In the genomic region with DNA sequence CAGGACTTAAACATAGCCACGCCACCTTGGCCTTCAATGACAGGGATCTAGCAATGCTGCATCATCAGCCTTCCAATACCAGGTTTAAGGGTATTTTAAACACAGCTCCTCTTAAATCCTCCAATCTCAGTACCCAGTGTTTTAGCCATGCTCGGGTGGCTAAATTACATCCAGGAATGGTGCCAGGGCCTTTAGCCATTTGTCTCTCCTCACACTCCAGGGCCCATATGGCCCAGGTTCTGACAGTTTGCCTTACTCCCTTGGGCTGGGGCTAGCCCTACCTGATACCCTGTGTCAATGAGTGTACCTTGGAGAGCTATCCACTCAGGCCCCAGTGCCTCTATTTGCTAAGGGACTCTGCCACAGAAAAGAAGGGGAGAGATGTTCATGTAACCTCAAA, we compare ENCODE assay signal across 28 cellular contexts. TPM values are rescaled to one million over a fixed set of nuclear protein-coding genes. Genes with fewer than 3 reads are reported as not detected.
A peak's percentile ranks its signal among the peaks of the same experiment; 100 is the strongest.
DNase-seq lines count a peak whose midpoint lies in the region; ATAC-seq and TF ChIP-seq lines count a peak whose summit lies in the region.
"Had no signal": no experiment of that assay in that cellular context is flagged by ENCODE, and none has a peak within 500 bp of the region (broad histone marks: within the 10 kb centered on the region; RNA-seq: fewer than 3 reads in every experiment).

No MANE protein-coding gene starts in this region.

- no peak for DNase-seq in activated T-cell treated with anti-CD3 and anti-CD28 coated beads, Interleukin-2, amount 50 U/mL, for 72 hours
- no peak for DNase-seq in activated T-cell treated with anti-CD3 and anti-CD28 coated beads, Interleukin-2, amount 50 U/mL, for 4 hours
- peak; percentile 2 for DNase-seq in NCI-H69 (lab: John Stamatoyannopoulos, UW)
- no peak for DNase-seq in activated naive CD8-positive, alpha-beta T cell treated with anti-CD3 and anti-CD28 coated beads, Interleukin-2, amount 10 ng/mL, durations not matched to agents 7 days and 5 days
- DNase-seq in nephron progenitor cell = no peak
- DNase-seq in NCI-H2029 treated with DMSO at 0.1 percent for 48 hours (lab: John Stamatoyannopoulos, UW) = no peak
- no peak for DNase-seq in CD1c-positive myeloid dendritic cell (ENCODE audit: extremely low spot score)
- DNase-seq: adrenal gland; body of pancreas; effector CD4-positive, alpha-beta T cell; H9; head of caudate nucleus; lower lobe of right lung; mucosa of descending colon; NCI-H1092; NCI-H187; NCI-H524 treated with DMSO at 0.1 percent for 48 hours; NK-92 treated with Interleukin-12 subunit alpha and Interleukin-12 subunit beta, amount 100 ng/mL, for 24 hours; PC-9; right cardiac atrium; SHP77 treated with DMSO at 0.1 percent for 48 hours; spleen; upper lobe of left lung had no signal

- POLR2A ChIA-PET in activated naive CD8-positive, alpha-beta T cell treated with anti-CD3 and anti-CD28 coated beads, Interleukin-2, amount 10 ng/mL, durations not matched to agents 7 days and 5 days (lab: Charles Lee) = interaction anchor here (1.5 to 1.7 kb wide), 2 partner anchors 29 kb away, joined by 4 to 7 read pairs; a partner anchor contains a TSS

- peak overlapping the region; percentile 38 for H3K27ac Mint-ChIP-seq in activated T-cell treated with anti-CD3 and anti-CD28 coated beads, Interleukin-2, amount 50 U/mL, for 72 hours
- peak overlapping the region; percentile 36 for H3K27ac Mint-ChIP-seq in activated naive CD8-positive, alpha-beta T cell treated with anti-CD3 and anti-CD28 coated beads, Interleukin-2, amount 10 ng/mL, durations not matched to agents 7 days and 5 days
- H3K27ac Mint-ChIP-seq in nephron progenitor cell = peak overlapping the region; percentile 90
- H3K27ac Mint-ChIP-seq: H9 had no signal

- peak overlapping the region; percentile 15 to 29 for H3K4me3 Mint-ChIP-seq in activated T-cell treated with anti-CD3 and anti-CD28 coated beads, Interleukin-2, amount 50 U/mL, for 72 hours
- H3K4me3 Mint-ChIP-seq in activated T-cell treated with anti-CD3 and anti-CD28 coated beads, Interleukin-2, amount 50 U/mL, for 4 hours = no peak overlapping the region
- H3K4me3 Mint-ChIP-seq in activated naive CD8-positive, alpha-beta T cell treated with anti-CD3 and anti-CD28 coated beads, Interleukin-2, amount 10 ng/mL, durations not matched to agents 7 days and 5 days = no peak overlapping the region
- H3K4me3 Mint-ChIP-seq in nephron progenitor cell = no peak overlapping the region
- H3K4me3 Mint-ChIP-seq: H9, neural crest cell had no signal

- no peaks in the 10 kb centered on the region for H3K9me3 Mint-ChIP-seq in activated T-cell treated with anti-CD3 and anti-CD28 coated beads, Interleukin-2, amount 50 U/mL, for 72 hours
- H3K9me3 Mint-ChIP-seq in activated T-cell treated with anti-CD3 and anti-CD28 coated beads, Interleukin-2, amount 50 U/mL, for 4 hours = no peaks in the 10 kb centered on the region
- H3K9me3 Mint-ChIP-seq in activated naive CD8-positive, alpha-beta T cell treated with anti-CD3 and anti-CD28 coated beads, Interleukin-2, amount 10 ng/mL, durations not matched to agents 7 days and 5 days = no peaks in the 10 kb centered on the region
- peaks cover 24% of the 10 kb centered on the region for H3K9me3 Mint-ChIP-seq in nephron progenitor cell
- H3K9me3 Mint-ChIP-seq: neural crest cell had no signal

- H3K4me1 Mint-ChIP-seq in activated T-cell treated with anti-CD3 and anti-CD28 coated beads, Interleukin-2, amount 50 U/mL, for 72 hours (ENCODE audit: low read depth) = peaks cover 51% of the 10 kb centered on the region
- peaks cover 43% of the 10 kb centered on the region for H3K4me1 Mint-ChIP-seq in activated T-cell treated with anti-CD3 and anti-CD28 coated beads, Interleukin-2, amount 50 U/mL, for 4 hours (ENCODE audit: low read depth)
- peaks cover 30% of the 10 kb centered on the region for H3K4me1 Mint-ChIP-seq in activated naive CD8-positive, alpha-beta T cell treated with anti-CD3 and anti-CD28 coated beads, Interleukin-2, amount 10 ng/mL, durations not matched to agents 7 days and 5 days
- H3K4me1 Mint-ChIP-seq in nephron progenitor cell = peaks cover 31% of the 10 kb centered on the region

- no peak for TF ChIP-seq CTCF in nephron progenitor cell (IDR thresholded peaks at IDR 0.05)

- ATAC-seq in activated T-cell treated with anti-CD3 and anti-CD28 coated beads, Interleukin-2, amount 50 U/mL, for 72 hours (replicated peaks in 1 of 2) = no peak
- ATAC-seq in activated T-cell treated with anti-CD3 and anti-CD28 coated beads, Interleukin-2, amount 50 U/mL, for 4 hours = no peak
- no peak for ATAC-seq in activated naive CD8-positive, alpha-beta T cell treated with anti-CD3 and anti-CD28 coated beads, Interleukin-2, amount 10 ng/mL, durations not matched to agents 7 days and 5 days (ENCODE audit: low read depth)
- ATAC-seq: activated CD4-positive, CD25-positive, alpha-beta regulatory T cell treated with anti-CD3 and anti-CD28 coated beads, Interleukin-2, amount 50 U/mL, for 24 hours; body of pancreas; GM12878; lower lobe of right lung; mucosa of descending colon; right cardiac atrium had no signal

- peaks cover 2 to 9% of the 10 kb centered on the region in 2 donors for H3K36me3 Mint-ChIP-seq in activated T-cell treated with anti-CD3 and anti-CD28 coated beads, Interleukin-2, amount 50 U/mL, for 72 hours (ENCODE audit: insufficient read depth in 2 of 2)
- H3K36me3 Mint-ChIP-seq in activated T-cell treated with anti-CD3 and anti-CD28 coated beads, Interleukin-2, amount 50 U/mL, for 4 hours (ENCODE audit: insufficient read depth) = peaks cover 7% of the 10 kb centered on the region
- H3K36me3 Mint-ChIP-seq in activated naive CD8-positive, alpha-beta T cell treated with anti-CD3 and anti-CD28 coated beads, Interleukin-2, amount 10 ng/mL, durations not matched to agents 7 days and 5 days = peaks cover 18% of the 10 kb centered on the region
- H3K36me3 Mint-ChIP-seq in nephron progenitor cell (ENCODE audit: low read depth) = peaks cover 70% of the 10 kb centered on the region

- no peaks in the 10 kb centered on the region for H3K27me3 Mint-ChIP-seq in activated T-cell treated with anti-CD3 and anti-CD28 coated beads, Interleukin-2, amount 50 U/mL, for 72 hours (ENCODE audit: low read depth)
- no peaks in the 10 kb centered on the region for H3K27me3 Mint-ChIP-seq in activated T-cell treated with anti-CD3 and anti-CD28 coated beads, Interleukin-2, amount 50 U/mL, for 4 hours (ENCODE audit: low read depth)
- no peaks in the 10 kb centered on the region for H3K27me3 Mint-ChIP-seq in activated naive CD8-positive, alpha-beta T cell treated with anti-CD3 and anti-CD28 coated beads, Interleukin-2, amount 10 ng/mL, durations not matched to agents 7 days and 5 days
- H3K27me3 Mint-ChIP-seq in nephron progenitor cell (ENCODE audit: low read depth, poor library complexity) = peaks cover 3% of the 10 kb centered on the region

RNA-seq across cellular contexts. Expression of a gene that starts 29.4 kb away (rescaled TPM):
- 10 to 100 TPM; 26.0 to 39.7 TPM for total RNA-seq in activated T-cell treated with anti-CD3 and anti-CD28 coated beads, Interleukin-2, amount 50 U/mL, for 72 hours
- 10 to 100 TPM; 21.4 to 22.5 (median 21.5) TPM for total RNA-seq in activated T-cell treated with anti-CD3 and anti-CD28 coated beads, Interleukin-2, amount 50 U/mL, for 4 hours
- total RNA-seq in activated naive CD8-positive, alpha-beta T cell treated with anti-CD3 and anti-CD28 coated beads, Interleukin-2, amount 10 ng/mL, durations not matched to agents 7 days and 5 days = 10 to 100 TPM; 35.9 to 43.1 TPM

RNA-seq across cellular contexts. Expression of a gene that starts 30.9 kb away (rescaled TPM):
- total RNA-seq in activated T-cell treated with anti-CD3 and anti-CD28 coated beads, Interleukin-2, amount 50 U/mL, for 72 hours = 10 to 100 TPM; 38.3 to 41.9 TPM
- total RNA-seq in activated T-cell treated with anti-CD3 and anti-CD28 coated beads, Interleukin-2, amount 50 U/mL, for 4 hours = 10 to 100 TPM; 35.4 to 44.1 (median 37.9) TPM
- total RNA-seq in activated naive CD8-positive, alpha-beta T cell treated with anti-CD3 and anti-CD28 coated beads, Interleukin-2, amount 10 ng/mL, durations not matched to agents 7 days and 5 days = 10 to 100 TPM; 37.5 to 39.8 TPM

RNA-seq across cellular contexts. Expression of a gene that starts 47.0 kb away (rescaled TPM):
- total RNA-seq in activated T-cell treated with anti-CD3 and anti-CD28 coated beads, Interleukin-2, amount 50 U/mL, for 72 hours = not detected
- not detected for total RNA-seq in activated T-cell treated with anti-CD3 and anti-CD28 coated beads, Interleukin-2, amount 50 U/mL, for 4 hours
- not detected for total RNA-seq in activated naive CD8-positive, alpha-beta T cell treated with anti-CD3 and anti-CD28 coated beads, Interleukin-2, amount 10 ng/mL, durations not matched to agents 7 days and 5 days
- total RNA-seq: adrenal gland, body of pancreas, fibroblast of villous mesenchyme, H9, kidney epithelial cell, mucosa of descending colon, neural crest cell, PC-9 had no signal

Comparison
In these comparisons a context has a peak if more than half of its experiments do, and no peak if none do; other contexts are left out.
1. H3K4me3 Mint-ChIP-seq: peak in activated T-cell treated with anti-CD3 and anti-CD28 coated beads, Interleukin-2, amount 50 U/mL, for 72 hours (2 of 2); none in activated T-cell treated with anti-CD3 and anti-CD28 coated beads, Interleukin-2, amount 50 U/mL, for 4 hours (single experiment), activated naive CD8-positive, alpha-beta T cell treated with anti-CD3 and anti-CD28 coated beads, Interleukin-2, amount 10 ng/mL, durations not matched to agents 7 days and 5 days (single experiment) and nephron progenitor cell (single experiment).
2. H3K27ac Mint-ChIP-seq: peak in every context shown above with its lines; median percentile 90 in nephron progenitor cell; 38 in activated T-cell treated with anti-CD3 and anti-CD28 coated beads, Interleukin-2, amount 50 U/mL, for 72 hours; 36 in activated naive CD8-positive, alpha-beta T cell treated with anti-CD3 and anti-CD28 coated beads, Interleukin-2, amount 10 ng/mL, durations not matched to agents 7 days and 5 days.